ENCODE assay signal across 1 cellular context in genomic region chr6:11202513-11203305, GRCh38.
TF ChIP-seq lines count a peak whose summit lies in the region.

No MANE protein-coding gene starts in this region.

TF ChIP-seq in HepG2, 621 proteins besides CTCF, POLR2A, EP300 and RAD21 (continued from another document and continues in another):
- TF ChIP-seq, protein P1, sequence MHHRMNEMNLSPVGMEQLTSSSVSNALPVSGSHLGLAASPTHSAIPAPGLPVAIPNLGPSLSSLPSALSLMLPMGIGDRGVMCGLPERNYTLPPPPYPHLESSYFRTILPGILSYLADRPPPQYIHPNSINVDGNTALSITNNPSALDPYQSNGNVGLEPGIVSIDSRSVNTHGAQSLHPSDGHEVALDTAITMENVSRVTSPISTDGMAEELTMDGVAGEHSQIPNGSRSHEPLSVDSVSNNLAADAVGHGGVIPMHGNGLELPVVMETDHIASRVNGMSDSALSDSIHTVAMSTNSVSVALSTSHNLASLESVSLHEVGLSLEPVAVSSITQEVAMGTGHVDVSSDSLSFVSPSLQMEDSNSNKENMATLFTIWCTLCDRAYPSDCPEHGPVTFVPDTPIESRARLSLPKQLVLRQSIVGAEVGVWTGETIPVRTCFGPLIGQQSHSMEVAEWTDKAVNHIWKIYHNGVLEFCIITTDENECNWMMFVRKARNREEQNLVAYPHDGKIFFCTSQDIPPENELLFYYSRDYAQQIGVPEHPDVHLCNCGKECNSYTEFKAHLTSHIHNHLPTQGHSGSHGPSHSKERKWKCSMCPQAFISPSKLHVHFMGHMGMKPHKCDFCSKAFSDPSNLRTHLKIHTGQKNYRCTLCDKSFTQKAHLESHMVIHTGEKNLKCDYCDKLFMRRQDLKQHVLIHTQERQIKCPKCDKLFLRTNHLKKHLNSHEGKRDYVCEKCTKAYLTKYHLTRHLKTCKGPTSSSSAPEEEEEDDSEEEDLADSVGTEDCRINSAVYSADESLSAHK (CRISPR knock-in tag; IDR thresholded peaks at IDR 0.05; ENCODE audit: borderline replicate concordance): no peak
- TF ChIP-seq MAFK (conservative IDR thresholded peaks at IDR 0.05 in 1 of 2, IDR thresholded peaks at IDR 0.05 in 1 of 2; ENCODE audit: low read length in 2 of 2) (no peak), YEATS4 (CRISPR knock-in tag; IDR thresholded peaks at IDR 0.05; ENCODE audit: borderline replicate concordance) (no peak), GABPA (IDR thresholded peaks at IDR 0.05; ENCODE audit: low read depth, low read length) (no peak), GABPA (CRISPR knock-in tag; IDR thresholded peaks at IDR 0.05; ENCODE audit: low read depth) (peak; percentile 79), NFYC (CRISPR knock-in tag; IDR thresholded peaks at IDR 0.05) (peak; percentile 36; the same call in 1 of the 2 replicates), ZBTB8A (CRISPR knock-in tag; IDR thresholded peaks at IDR 0.05; ENCODE audit: borderline replicate concordance, low read depth) (no peak), TMF1 (CRISPR knock-in tag; IDR thresholded peaks at IDR 0.05; ENCODE audit: low read depth) (no peak), ZNF879 (CRISPR knock-in tag; IDR thresholded peaks at IDR 0.05) (no peak), PHF8 (CRISPR knock-in tag; IDR thresholded peaks at IDR 0.05) (no peak), ZNF772 (CRISPR knock-in tag; IDR thresholded peaks at IDR 0.05) (peak; percentile 70; the same call in 1 of the 2 replicates), ZNF414 (CRISPR knock-in tag; IDR thresholded peaks at IDR 0.05) (no peak), NRL (CRISPR knock-in tag; IDR thresholded peaks at IDR 0.05; ENCODE audit: borderline replicate concordance) (no peak), BORCS8-MEF2B (CRISPR knock-in tag; IDR thresholded peaks at IDR 0.05) (no peak), ZFP1 (CRISPR knock-in tag; IDR thresholded peaks at IDR 0.05) (no peak; the same call in 1 of the 2 replicates), TCF12 (IDR thresholded peaks at IDR 0.05) (no peak), TCF12 (CRISPR knock-in tag; IDR thresholded peaks at IDR 0.05) (peak; percentile 78), ZNF598 (CRISPR knock-in tag; IDR thresholded peaks at IDR 0.05; ENCODE audit: borderline replicate concordance) (peak; percentile 45; the same call in 1 of the 2 replicates), ZNF614 (CRISPR knock-in tag; IDR thresholded peaks at IDR 0.05; ENCODE audit: borderline replicate concordance) (0 out of 2 replicates have a peak, but pooled peaks have one; percentile 68), TBX2 (CRISPR knock-in tag; IDR thresholded peaks at IDR 0.05; ENCODE audit: borderline replicate concordance) (peak; percentile 91), IKZF4 (CRISPR knock-in tag; IDR thresholded peaks at IDR 0.05; ENCODE audit: borderline replicate concordance, low read depth, not compliant biosample characterization) (no peak), MYPOP (CRISPR knock-in tag; IDR thresholded peaks at IDR 0.05) (peak; percentile 84; the same call in 1 of the 2 replicates), AHDC1 (CRISPR knock-in tag; IDR thresholded peaks at IDR 0.05; ENCODE audit: borderline replicate concordance) (peak; percentile 80), GPN1 (CRISPR knock-in tag; IDR thresholded peaks at IDR 0.05; ENCODE audit: borderline replicate concordance) (no peak), ZBTB42 (CRISPR knock-in tag; IDR thresholded peaks at IDR 0.05) (no peak), CREM (IDR thresholded peaks at IDR 0.05) (peak; percentile 95), CREM (CRISPR knock-in tag; IDR thresholded peaks at IDR 0.05) (no peak), RARG (CRISPR knock-in tag; IDR thresholded peaks at IDR 0.05; ENCODE audit: low read depth) (0 out of 2 replicates have a peak, but pooled peaks have one; percentile 40), MAZ (IDR thresholded peaks at IDR 0.05; ENCODE audit: borderline replicate concordance, low read depth, low read length) (no peak), MAZ (CRISPR knock-in tag; IDR thresholded peaks at IDR 0.05; ENCODE audit: low read depth) (peak; percentile 16; the same call in 1 of the 2 replicates), ZNF232 (CRISPR knock-in tag; IDR thresholded peaks at IDR 0.05; ENCODE audit: borderline replicate concordance) (peak; percentile 78; the same call in 1 of the 2 replicates), RELA (CRISPR knock-in tag; IDR thresholded peaks at IDR 0.05) (no peak), ETV5 (CRISPR knock-in tag; IDR thresholded peaks at IDR 0.05; ENCODE audit: borderline replicate concordance) (peak; percentile 97), LCORL (IDR thresholded peaks at IDR 0.05) (no peak), LCORL (CRISPR knock-in tag; IDR thresholded peaks at IDR 0.05) (peak; percentile 61; the same call in 1 of the 2 replicates), MZF1 (CRISPR knock-in tag; IDR thresholded peaks at IDR 0.05; ENCODE audit: borderline replicate concordance) (no peak), PAX8 (CRISPR knock-in tag; IDR thresholded peaks at IDR 0.05; ENCODE audit: borderline replicate concordance) (no peak), ZNF224 (CRISPR knock-in tag; IDR thresholded peaks at IDR 0.05) (no peak), NR2C2 (CRISPR knock-in tag; IDR thresholded peaks at IDR 0.05; ENCODE audit: borderline replicate concordance) (peak; percentile 63)
- TF ChIP-seq, protein P2, sequence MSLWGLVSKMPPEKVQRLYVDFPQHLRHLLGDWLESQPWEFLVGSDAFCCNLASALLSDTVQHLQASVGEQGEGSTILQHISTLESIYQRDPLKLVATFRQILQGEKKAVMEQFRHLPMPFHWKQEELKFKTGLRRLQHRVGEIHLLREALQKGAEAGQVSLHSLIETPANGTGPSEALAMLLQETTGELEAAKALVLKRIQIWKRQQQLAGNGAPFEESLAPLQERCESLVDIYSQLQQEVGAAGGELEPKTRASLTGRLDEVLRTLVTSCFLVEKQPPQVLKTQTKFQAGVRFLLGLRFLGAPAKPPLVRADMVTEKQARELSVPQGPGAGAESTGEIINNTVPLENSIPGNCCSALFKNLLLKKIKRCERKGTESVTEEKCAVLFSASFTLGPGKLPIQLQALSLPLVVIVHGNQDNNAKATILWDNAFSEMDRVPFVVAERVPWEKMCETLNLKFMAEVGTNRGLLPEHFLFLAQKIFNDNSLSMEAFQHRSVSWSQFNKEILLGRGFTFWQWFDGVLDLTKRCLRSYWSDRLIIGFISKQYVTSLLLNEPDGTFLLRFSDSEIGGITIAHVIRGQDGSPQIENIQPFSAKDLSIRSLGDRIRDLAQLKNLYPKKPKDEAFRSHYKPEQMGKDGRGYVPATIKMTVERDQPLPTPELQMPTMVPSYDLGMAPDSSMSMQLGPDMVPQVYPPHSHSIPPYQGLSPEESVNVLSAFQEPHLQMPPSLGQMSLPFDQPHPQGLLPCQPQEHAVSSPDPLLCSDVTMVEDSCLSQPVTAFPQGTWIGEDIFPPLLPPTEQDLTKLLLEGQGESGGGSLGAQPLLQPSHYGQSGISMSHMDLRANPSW (CRISPR knock-in tag; IDR thresholded peaks at IDR 0.05; ENCODE audit: borderline replicate concordance): 0 out of 2 replicates have a peak, but pooled peaks have one; percentile 68
- TF ChIP-seq, protein P3, sequence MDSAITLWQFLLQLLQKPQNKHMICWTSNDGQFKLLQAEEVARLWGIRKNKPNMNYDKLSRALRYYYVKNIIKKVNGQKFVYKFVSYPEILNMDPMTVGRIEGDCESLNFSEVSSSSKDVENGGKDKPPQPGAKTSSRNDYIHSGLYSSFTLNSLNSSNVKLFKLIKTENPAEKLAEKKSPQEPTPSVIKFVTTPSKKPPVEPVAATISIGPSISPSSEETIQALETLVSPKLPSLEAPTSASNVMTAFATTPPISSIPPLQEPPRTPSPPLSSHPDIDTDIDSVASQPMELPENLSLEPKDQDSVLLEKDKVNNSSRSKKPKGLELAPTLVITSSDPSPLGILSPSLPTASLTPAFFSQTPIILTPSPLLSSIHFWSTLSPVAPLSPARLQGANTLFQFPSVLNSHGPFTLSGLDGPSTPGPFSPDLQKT (CRISPR knock-in tag; IDR thresholded peaks at IDR 0.05; ENCODE audit: borderline replicate concordance): no peak
- TF ChIP-seq, protein P4, sequence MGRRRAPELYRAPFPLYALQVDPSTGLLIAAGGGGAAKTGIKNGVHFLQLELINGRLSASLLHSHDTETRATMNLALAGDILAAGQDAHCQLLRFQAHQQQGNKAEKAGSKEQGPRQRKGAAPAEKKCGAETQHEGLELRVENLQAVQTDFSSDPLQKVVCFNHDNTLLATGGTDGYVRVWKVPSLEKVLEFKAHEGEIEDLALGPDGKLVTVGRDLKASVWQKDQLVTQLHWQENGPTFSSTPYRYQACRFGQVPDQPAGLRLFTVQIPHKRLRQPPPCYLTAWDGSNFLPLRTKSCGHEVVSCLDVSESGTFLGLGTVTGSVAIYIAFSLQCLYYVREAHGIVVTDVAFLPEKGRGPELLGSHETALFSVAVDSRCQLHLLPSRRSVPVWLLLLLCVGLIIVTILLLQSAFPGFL (CRISPR knock-in tag; IDR thresholded peaks at IDR 0.05): no peak
- TF ChIP-seq, protein P5, sequence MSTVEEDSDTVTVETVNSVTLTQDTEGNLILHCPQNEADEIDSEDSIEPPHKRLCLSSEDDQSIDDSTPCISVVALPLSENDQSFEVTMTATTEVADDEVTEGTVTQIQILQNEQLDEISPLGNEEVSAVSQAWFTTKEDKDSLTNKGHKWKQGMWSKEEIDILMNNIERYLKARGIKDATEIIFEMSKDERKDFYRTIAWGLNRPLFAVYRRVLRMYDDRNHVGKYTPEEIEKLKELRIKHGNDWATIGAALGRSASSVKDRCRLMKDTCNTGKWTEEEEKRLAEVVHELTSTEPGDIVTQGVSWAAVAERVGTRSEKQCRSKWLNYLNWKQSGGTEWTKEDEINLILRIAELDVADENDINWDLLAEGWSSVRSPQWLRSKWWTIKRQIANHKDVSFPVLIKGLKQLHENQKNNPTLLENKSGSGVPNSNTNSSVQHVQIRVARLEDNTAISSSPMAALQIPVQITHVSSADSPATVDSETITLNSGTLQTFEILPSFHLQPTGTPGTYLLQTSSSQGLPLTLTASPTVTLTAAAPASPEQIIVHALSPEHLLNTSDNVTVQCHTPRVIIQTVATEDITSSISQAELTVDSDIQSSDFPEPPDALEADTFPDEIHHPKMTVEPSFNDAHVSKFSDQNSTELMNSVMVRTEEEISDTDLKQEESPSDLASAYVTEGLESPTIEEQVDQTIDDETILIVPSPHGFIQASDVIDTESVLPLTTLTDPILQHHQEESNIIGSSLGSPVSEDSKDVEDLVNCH (CRISPR knock-in tag; IDR thresholded peaks at IDR 0.05): no peak
